ENCODE assay signal across 25 cellular contexts in the genomic region with DNA sequence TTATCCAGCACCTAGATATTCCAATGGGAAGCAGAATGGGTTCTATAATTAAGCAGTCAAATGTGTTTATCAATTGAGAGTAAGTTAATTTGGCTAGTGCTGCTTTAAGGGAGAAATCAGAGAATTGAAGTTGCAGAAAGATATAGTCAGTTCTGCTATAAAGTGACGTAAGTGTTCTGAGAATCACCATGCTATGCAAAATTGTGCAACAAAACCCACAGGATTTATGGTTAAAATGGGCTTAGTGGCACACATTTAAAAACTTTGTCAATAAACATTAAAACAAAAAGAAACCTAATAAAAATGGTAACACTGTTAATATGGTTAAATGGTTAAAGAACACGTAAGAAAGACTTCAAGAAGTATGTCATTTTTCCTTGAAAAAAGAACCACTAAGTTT.
DNase-seq lines count a peak whose midpoint lies in the region; ATAC-seq lines count a peak whose summit lies in the region.
"Had no signal": no experiment of that assay in that cellular context is flagged by ENCODE, and none has a peak within 500 bp of the region (broad histone marks: within the 10 kb centered on the region; RNA-seq: fewer than 3 reads in every experiment).

No MANE protein-coding gene starts in this region.

- DNase-seq in NOMO-1 treated with DMSO at 0.1 percent for 48 hours (lab: John Stamatoyannopoulos, UW; ENCODE audit: unreplicated experiment) = peak; percentile 20
- DNase-seq in NOMO-1 (lab: John Stamatoyannopoulos, UW; ENCODE audit: unreplicated experiment in 2 of 2) = no peak
- peak; percentile 74 for DNase-seq in OCI-M1 (lab: John Stamatoyannopoulos, UW)
- DNase-seq in fibroblast of peridontal ligament (ENCODE audit: extremely low read depth) = peak; percentile 13
- DNase-seq in foreskin melanocyte = no peak
- DNase-seq in NCI-H1417 treated with DMSO at 0.1 percent for 48 hours (lab: John Stamatoyannopoulos, UW) = no peak
- no peak for DNase-seq in NCI-H1105 (lab: John Stamatoyannopoulos, UW)
- DNase-seq: activated CD4-positive, alpha-beta T cell treated with anti-CD3 and anti-CD28 coated beads for 4 hours; Calu3; colonic mucosa; DMS79 treated with DMSO at 0.1 percent for 48 hours; effector CD4-positive, alpha-beta T cell; foreskin keratinocyte; GOT3; heart right ventricle; naive thymus-derived CD4-positive, alpha-beta T cell; NCI-H2029 treated with DMSO at 0.1 percent for 48 hours; NCI-H526; Peyer's patch; psoas muscle; SHP77 treated with DMSO at 0.1 percent for 48 hours; stimulated activated CD4-positive, alpha-beta T cell treated with anti-CD3 and anti-CD28 coated beads, Interleukin-4, amount 100 ng/mL, for 4 hours; transverse colon had no signal

- ATAC-seq in activated CD4-positive, CD25-positive, alpha-beta regulatory T cell treated with anti-CD3 and anti-CD28 coated beads, Interleukin-2, amount 50 U/mL, for 24 hours = no peak
- ATAC-seq: foreskin keratinocyte; heart right ventricle; naive thymus-derived CD4-positive, alpha-beta T cell; psoas muscle; sciatic nerve had no signal

Comparison
In these comparisons a context has a peak if more than half of its experiments do, and no peak if none do; other contexts are left out.
1. DNase-seq: peak in NOMO-1 treated with DMSO at 0.1 percent for 48 hours (single experiment), OCI-M1 (single experiment) and fibroblast of peridontal ligament (single experiment); none in NOMO-1 (0 of 2), foreskin melanocyte (single experiment), NCI-H1417 treated with DMSO at 0.1 percent for 48 hours (single experiment) and NCI-H1105 (single experiment).